Comparison of ENCODE assay signal across 8 cellular contexts in the genomic region with DNA sequence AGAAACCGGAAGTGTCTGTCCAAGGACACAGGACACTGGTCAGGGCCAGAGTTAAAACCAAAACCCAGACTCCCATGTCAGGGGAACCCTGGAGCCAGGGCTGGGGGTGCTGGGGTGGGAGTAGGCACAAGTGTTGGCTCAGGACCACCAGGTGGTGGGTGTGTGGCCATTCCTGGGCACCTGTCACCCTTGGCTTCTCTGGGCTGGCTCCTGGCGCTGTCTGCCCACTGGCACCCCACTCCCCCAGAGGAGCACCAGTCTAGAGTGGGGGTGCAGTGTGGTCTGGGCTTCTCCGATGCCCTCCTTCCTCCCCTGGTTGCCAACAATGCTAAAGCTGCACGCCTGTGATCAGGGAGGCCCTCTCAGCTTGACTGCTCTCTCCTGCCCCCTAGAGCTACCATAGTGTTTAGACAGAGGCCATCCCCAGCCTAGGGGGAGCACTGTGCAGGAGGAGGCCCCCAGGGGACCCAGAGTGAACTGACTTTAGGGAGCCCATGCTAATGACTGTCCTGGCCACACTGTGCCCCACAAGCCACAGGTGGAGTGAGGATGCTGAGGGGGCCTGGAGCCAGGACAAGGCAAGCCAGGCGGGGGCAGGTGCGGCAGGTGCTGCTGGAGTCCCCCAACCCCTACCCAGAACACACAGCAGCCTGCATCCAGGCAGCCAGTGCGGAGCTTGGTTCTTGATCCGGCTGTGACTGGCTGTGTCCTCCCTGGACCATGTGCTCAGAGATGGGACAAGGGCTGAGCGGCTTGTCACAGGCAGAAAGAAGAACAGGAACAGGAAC. TPM values are rescaled to one million over a fixed set of nuclear protein-coding genes. Genes with fewer than 3 reads are reported as not detected.
DNase-seq lines count a peak whose midpoint lies in the region; ATAC-seq and TF ChIP-seq lines count a peak whose summit lies in the region.

No MANE protein-coding gene starts in this region.

- peak; percentile 43 for ATAC-seq in HG03039 (IDR thresholded peaks at IDR 0.05; ENCODE audit: unreplicated experiment)
- peak; percentile 64 to 68 for ATAC-seq in natural killer cell treated with Interleukin-12 subunit alpha and Interleukin-12 subunit beta and Interleukin-15 and Interleukin-18, amount 100 ng/mL, for 72 hours
- ATAC-seq in stimulated activated memory B cell treated with anti-CD40 and anti-IgM and Interleukin-4, amounts not matched to agents 10 μg/mL and 1 μg/mL and 100 μg/mL, for 72 hours = no peak

- TF ChIP-seq CTCF in C4-2B (conservative IDR thresholded peaks at IDR 0.05) (peak; percentile 79), GM13976 (IDR thresholded peaks at IDR 0.05; ENCODE audit: borderline replicate concordance, control extremely low read depth, extremely low read depth, insufficient read depth, missing control alignments) (peak; percentile 36)

- no peaks in the 10 kb centered on the region for H3K36me3 Mint-ChIP-seq in natural killer cell treated with Interleukin-12 subunit alpha and Interleukin-12 subunit beta and Interleukin-15 and Interleukin-18, amount 100 ng/mL, for 72 hours
- no peaks in the 10 kb centered on the region for H3K36me3 Mint-ChIP-seq in stimulated activated memory B cell treated with anti-CD40 and anti-IgM and Interleukin-4, amounts not matched to agents 10 μg/mL and 1 μg/mL and 100 μg/mL, for 72 hours

- H3K27me3 Mint-ChIP-seq in natural killer cell treated with Interleukin-12 subunit alpha and Interleukin-12 subunit beta and Interleukin-15 and Interleukin-18, amount 100 ng/mL, for 72 hours = peaks cover 0 to 3% of the 10 kb centered on the region in 2 donors
- peaks cover 44% of the 10 kb centered on the region for H3K27me3 Mint-ChIP-seq in stimulated activated memory B cell treated with anti-CD40 and anti-IgM and Interleukin-4, amounts not matched to agents 10 μg/mL and 1 μg/mL and 100 μg/mL, for 72 hours

- no peak overlapping the region for H3K4me3 Mint-ChIP-seq in natural killer cell treated with Interleukin-12 subunit alpha and Interleukin-12 subunit beta and Interleukin-15 and Interleukin-18, amount 100 ng/mL, for 72 hours
- no peak overlapping the region for H3K4me3 Mint-ChIP-seq in stimulated activated memory B cell treated with anti-CD40 and anti-IgM and Interleukin-4, amounts not matched to agents 10 μg/mL and 1 μg/mL and 100 μg/mL, for 72 hours

- no peak overlapping the region for H3K27ac ChIP-seq in C4-2B

- no peaks in the 10 kb centered on the region for H3K9me3 Mint-ChIP-seq in natural killer cell treated with Interleukin-12 subunit alpha and Interleukin-12 subunit beta and Interleukin-15 and Interleukin-18, amount 100 ng/mL, for 72 hours
- H3K9me3 Mint-ChIP-seq in stimulated activated memory B cell treated with anti-CD40 and anti-IgM and Interleukin-4, amounts not matched to agents 10 μg/mL and 1 μg/mL and 100 μg/mL, for 72 hours = no peaks in the 10 kb centered on the region

- in situ Hi-C loops in GM13976 (cut with MboI; ENCODE audit: low sequenced_read_pairs, unreplicated experiment) (no loop called here), SK-MEL-5 (cut with HindIII; ENCODE audit: low pct_unique_long_range_greater_than_20kb, low sequenced_read_pairs) (no loop called here)

- peak overlapping the region in 1 of 2 donors; percentile 65 for H3K27ac Mint-ChIP-seq in natural killer cell treated with Interleukin-12 subunit alpha and Interleukin-12 subunit beta and Interleukin-15 and Interleukin-18, amount 100 ng/mL, for 72 hours
- H3K27ac Mint-ChIP-seq in stimulated activated memory B cell treated with anti-CD40 and anti-IgM and Interleukin-4, amounts not matched to agents 10 μg/mL and 1 μg/mL and 100 μg/mL, for 72 hours = no peak overlapping the region

- DNase-seq in GM13976 (ENCODE audit: low spot score) (peak; percentile 82), SK-MEL-5 (ENCODE audit: low read depth, low spot score) (peak; percentile 55), ecto neural progenitor cell (ENCODE audit: low spot score) (peak; percentile 65), foreskin melanocyte (no peak)
- DNase-seq in natural killer cell treated with Interleukin-12 subunit alpha and Interleukin-12 subunit beta and Interleukin-15 and Interleukin-18, amount 100 ng/mL, for 72 hours (ENCODE audit: low spot score) = no peak

- peaks cover 6 to 27% of the 10 kb centered on the region in 2 donors for H3K4me1 Mint-ChIP-seq in natural killer cell treated with Interleukin-12 subunit alpha and Interleukin-12 subunit beta and Interleukin-15 and Interleukin-18, amount 100 ng/mL, for 72 hours (ENCODE audit: low read depth in 2 of 2)
- peaks cover 6% of the 10 kb centered on the region for H3K4me1 Mint-ChIP-seq in stimulated activated memory B cell treated with anti-CD40 and anti-IgM and Interleukin-4, amounts not matched to agents 10 μg/mL and 1 μg/mL and 100 μg/mL, for 72 hours

RNA-seq across cellular contexts. Expression of a gene that starts 11.0 kb away (rescaled TPM):
- total RNA-seq in SK-MEL-5 (2014; rRNA removed; shearing (Covaris generic)) = 4.2 and 4.4 TPM in 2 replicates
- polyA plus RNA-seq in SK-MEL-5 (2015; cell fraction: cytosol; rRNA removed) = 6.9 and 7.3 TPM in 2 replicates
- polyA plus RNA-seq in SK-MEL-5 (2015; cell fraction: nucleus; rRNA removed) = 3.6 and 6.2 TPM in 2 replicates
- total RNA-seq in natural killer cell treated with Interleukin-12 subunit alpha and Interleukin-12 subunit beta and Interleukin-15 and Interleukin-18, amount 100 ng/mL, for 72 hours = 1 to 10 TPM in 1 of 2 donors, under 1 TPM in 1; 0.69 to 1.1 TPM

Comparison
In these comparisons a context has a peak if more than half of its experiments do, and no peak if none do; other contexts are left out.
1. DNase-seq: peak in GM13976 (single experiment), SK-MEL-5 (single experiment) and ecto neural progenitor cell (single experiment); none in natural killer cell treated with Interleukin-12 subunit alpha and Interleukin-12 subunit beta and Interleukin-15 and Interleukin-18, amount 100 ng/mL, for 72 hours (single experiment) and foreskin melanocyte (single experiment).